In genomic region chr1:225693085-225693698, GRCh38 we compare ENCODE assay signal across 1 cellular context.
TF ChIP-seq lines count a peak whose summit lies in the region.

No MANE protein-coding gene starts in this region.

TF ChIP-seq in HepG2, 621 proteins besides CTCF, POLR2A, EP300 and RAD21 (continued from another document and continues in another):
- no peak for TF ChIP-seq ZNF318 (CRISPR knock-in tag; IDR thresholded peaks at IDR 0.05)
- TF ChIP-seq ZMAT3 (CRISPR knock-in tag; conservative IDR thresholded peaks at IDR 0.05) = no peak
- TF ChIP-seq GFI1 (CRISPR knock-in tag; IDR thresholded peaks at IDR 0.05; ENCODE audit: borderline replicate concordance) = 0 out of 2 replicates have a peak, but pooled peaks have one; percentile 47
- no peak for TF ChIP-seq ZNF549 (CRISPR knock-in tag; IDR thresholded peaks at IDR 0.05)
- TF ChIP-seq SOX13 (IDR thresholded peaks at IDR 0.05) = no peak
- TF ChIP-seq SOX13 (CRISPR knock-in tag; conservative IDR thresholded peaks at IDR 0.05 in 1 of 2, IDR thresholded peaks at IDR 0.05 in 1 of 2) = no peak
- TF ChIP-seq SMAD3 (CRISPR knock-in tag; IDR thresholded peaks at IDR 0.05) = no peak
- no peak for TF ChIP-seq ZFP62 (CRISPR knock-in tag; IDR thresholded peaks at IDR 0.05)
- no peak for TF ChIP-seq SRSF1 (optimal IDR thresholded peaks at IDR 0.05; ENCODE audit: low read depth, low read length)
- no peak for TF ChIP-seq ZNF713 (CRISPR knock-in tag; IDR thresholded peaks at IDR 0.05)
- no peak for TF ChIP-seq EHMT2 (IDR thresholded peaks at IDR 0.05; ENCODE audit: borderline replicate concordance, low read depth, low read length)
- TF ChIP-seq ZNF160 (CRISPR knock-in tag; IDR thresholded peaks at IDR 0.05) = no peak
- TF ChIP-seq ZNF816 (CRISPR knock-in tag; IDR thresholded peaks at IDR 0.05; ENCODE audit: borderline replicate concordance) = no peak
- no peak for TF ChIP-seq FOXK2 (IDR thresholded peaks at IDR 0.05)
- TF ChIP-seq ZNF652 (CRISPR knock-in tag; IDR thresholded peaks at IDR 0.05; ENCODE audit: borderline replicate concordance, low read depth) = 0 out of 2 replicates have a peak, but pooled peaks have one; percentile 15
- TF ChIP-seq ZSCAN30 (CRISPR knock-in tag; IDR thresholded peaks at IDR 0.05) = no peak
- no peak for TF ChIP-seq ZBTB39 (CRISPR knock-in tag; IDR thresholded peaks at IDR 0.05)
- no peak for TF ChIP-seq HMGA1 (CRISPR knock-in tag; conservative IDR thresholded peaks at IDR 0.05)
- TF ChIP-seq EZH2 (conservative IDR thresholded peaks at IDR 0.05; ENCODE audit: low read depth, low read length) = no peak
- TF ChIP-seq ZNF33B (CRISPR knock-in tag; IDR thresholded peaks at IDR 0.05) = no peak
- TF ChIP-seq ZNF33A (CRISPR knock-in tag; IDR thresholded peaks at IDR 0.05; ENCODE audit: borderline replicate concordance) = no peak
- TF ChIP-seq TGIF2 (CRISPR knock-in tag; IDR thresholded peaks at IDR 0.05) = no peak
- TF ChIP-seq ZFP36 (IDR thresholded peaks at IDR 0.05; ENCODE audit: borderline replicate concordance, low read depth, low read length, partially characterized antibody) = no peak
- TF ChIP-seq AHDC1 (CRISPR knock-in tag; IDR thresholded peaks at IDR 0.05; ENCODE audit: borderline replicate concordance) = 0 out of 2 replicates have a peak, but pooled peaks have one; percentile 36
- TF ChIP-seq THAP11 (CRISPR knock-in tag; IDR thresholded peaks at IDR 0.05) = no peak
- TF ChIP-seq NCOR1 (IDR thresholded peaks at IDR 0.05; ENCODE audit: borderline replicate concordance, low read length) = peak; percentile 55; the same call in 1 of the 2 replicates
- no peak for TF ChIP-seq BORCS8-MEF2B (CRISPR knock-in tag; IDR thresholded peaks at IDR 0.05)
- no peak for TF ChIP-seq HIC2 (CRISPR knock-in tag; IDR thresholded peaks at IDR 0.05; ENCODE audit: low read depth)
- TF ChIP-seq REXO4 (CRISPR knock-in tag; IDR thresholded peaks at IDR 0.05; ENCODE audit: borderline replicate concordance) = no peak
- TF ChIP-seq ZSCAN29 (CRISPR knock-in tag; conservative IDR thresholded peaks at IDR 0.05) = no peak
- TF ChIP-seq ZNF616 (CRISPR knock-in tag; IDR thresholded peaks at IDR 0.05; ENCODE audit: low read depth) = no peak
- TF ChIP-seq MEIS1 (CRISPR knock-in tag; IDR thresholded peaks at IDR 0.05; ENCODE audit: borderline replicate concordance) = no peak
- TF ChIP-seq MAFK (conservative IDR thresholded peaks at IDR 0.05 in 1 of 2, IDR thresholded peaks at IDR 0.05 in 1 of 2; ENCODE audit: low read length in 2 of 2) = peak; percentile 79 to 80
- peak; percentile 49; the same call in 1 of the 2 replicates for TF ChIP-seq HNF4G (IDR thresholded peaks at IDR 0.05; ENCODE audit: borderline replicate concordance, low read depth, low read length)
- TF ChIP-seq HNF4G (CRISPR knock-in tag; IDR thresholded peaks at IDR 0.05; ENCODE audit: borderline replicate concordance, low read depth) = no peak
- no peak for TF ChIP-seq ERF (CRISPR knock-in tag; IDR thresholded peaks at IDR 0.05)
- 0 out of 2 replicates have a peak, but pooled peaks have one; percentile 29 for TF ChIP-seq ZMYM2 (CRISPR knock-in tag; IDR thresholded peaks at IDR 0.05)
- TF ChIP-seq NCOA2 (CRISPR knock-in tag; IDR thresholded peaks at IDR 0.05) = no peak
- no peak for TF ChIP-seq TFDP1 (CRISPR knock-in tag; IDR thresholded peaks at IDR 0.05; ENCODE audit: borderline replicate concordance)
- TF ChIP-seq SNAI1 (CRISPR knock-in tag; IDR thresholded peaks at IDR 0.05; ENCODE audit: borderline replicate concordance) = no peak
- no peak for TF ChIP-seq HDAC2 (CRISPR knock-in tag; IDR thresholded peaks at IDR 0.05)
- no peak for TF ChIP-seq TBX3 (IDR thresholded peaks at IDR 0.05; ENCODE audit: borderline replicate concordance)
- TF ChIP-seq NR3C1 (CRISPR knock-in tag; IDR thresholded peaks at IDR 0.05) = no peak
- TF ChIP-seq HNF4A (CRISPR knock-in tag; IDR thresholded peaks at IDR 0.05) = peak; percentile 78
- no peak for TF ChIP-seq TMF1 (CRISPR knock-in tag; IDR thresholded peaks at IDR 0.05; ENCODE audit: low read depth)
